In genomic region chr9:3398232-3398648, GRCh38 we compare ENCODE assay signal across 9 cellular contexts.
DNase-seq lines count a peak whose midpoint lies in the region; ATAC-seq lines count a peak whose summit lies in the region.
"Had no signal": no experiment of that assay in that cellular context is flagged by ENCODE, and none has a peak within 500 bp of the region (broad histone marks: within the 10 kb centered on the region; RNA-seq: fewer than 3 reads in every experiment).

No MANE protein-coding gene starts in this region.

- no peaks in the 10 kb centered on the region for H3K27me3 ChIP-seq in MG63

- H3K4me3 Mint-ChIP-seq in activated naive CD8-positive, alpha-beta T cell treated with anti-CD3 and anti-CD28 coated beads for 36 hours, result peak overlapping the region; percentile 63

- no peaks in the 10 kb centered on the region for H3K27me3 Mint-ChIP-seq in activated naive CD8-positive, alpha-beta T cell treated with anti-CD3 and anti-CD28 coated beads for 36 hours

- ATAC-seq in GM19351 (IDR thresholded peaks at IDR 0.05; ENCODE audit: unreplicated experiment) (peak; percentile 70), HG03432 (IDR thresholded peaks at IDR 0.05; ENCODE audit: unreplicated experiment) (peak; percentile 70)

- peak; percentile 55 for DNase-seq in CD1c-positive myeloid dendritic cell (ENCODE audit: extremely low spot score)
- no peak for DNase-seq in activated naive CD8-positive, alpha-beta T cell treated with anti-CD3 and anti-CD28 coated beads for 36 hours
- DNase-seq in stimulated activated naive CD4-positive, alpha-beta T cell treated with Interleukin-2 at 50 U/mL for 16 hours (lab: John Stamatoyannopoulos, UW), result no peak
- no peak for DNase-seq in C1 segment of cervical spinal cord (lab: John Stamatoyannopoulos, UW)
- DNase-seq in HuH-7 (ENCODE audit: low spot score), result no peak
- DNase-seq in MG63, result no peak
- DNase-seq: NCI-H1930 had no signal

- no peaks in the 10 kb centered on the region for H3K36me3 ChIP-seq in MG63

- no peak overlapping the region for H3K4me3 ChIP-seq in MG63

- peaks cover 27% of the 10 kb centered on the region for H3K4me1 Mint-ChIP-seq in activated naive CD8-positive, alpha-beta T cell treated with anti-CD3 and anti-CD28 coated beads for 36 hours

- H3K36me3 Mint-ChIP-seq in activated naive CD8-positive, alpha-beta T cell treated with anti-CD3 and anti-CD28 coated beads for 36 hours, result peaks cover 31% of the 10 kb centered on the region

- peaks cover 3% of the 10 kb centered on the region for H3K9me3 Mint-ChIP-seq in activated naive CD8-positive, alpha-beta T cell treated with anti-CD3 and anti-CD28 coated beads for 36 hours

- peak overlapping the region; percentile 95 for H3K27ac Mint-ChIP-seq in activated naive CD8-positive, alpha-beta T cell treated with anti-CD3 and anti-CD28 coated beads for 36 hours

- H3K9me3 ChIP-seq in MG63, result no peaks in the 10 kb centered on the region
